In genomic region chr5:170623576-170624181, GRCh38 we compare ENCODE assay signal across 8 cellular contexts.
DNase-seq lines count a peak whose midpoint lies in the region; ATAC-seq and TF ChIP-seq lines count a peak whose summit lies in the region.

No MANE protein-coding gene starts in this region.

- peaks cover 33% of the 10 kb centered on the region for H3K27me3 Mint-ChIP-seq in activated naive CD4-positive, alpha-beta T cell treated with anti-CD3 and anti-CD28 coated beads, Interleukin-2, amount 10 ng/mL, durations not matched to agents 7 days and 5 days
- H3K27me3 Mint-ChIP-seq in type B pancreatic cell = peaks cover 48% of the 10 kb centered on the region

- H3K4me1 Mint-ChIP-seq in activated naive CD4-positive, alpha-beta T cell treated with anti-CD3 and anti-CD28 coated beads, Interleukin-2, amount 10 ng/mL, durations not matched to agents 7 days and 5 days = no peaks in the 10 kb centered on the region
- peaks cover 4% of the 10 kb centered on the region for H3K4me1 Mint-ChIP-seq in type B pancreatic cell (ENCODE audit: unreplicated experiment)

- no peak for TF ChIP-seq POLR2A in body of pancreas (IDR thresholded peaks at IDR 0.05)

- DNase-seq in activated naive CD4-positive, alpha-beta T cell treated with anti-CD3 and anti-CD28 coated beads, Interleukin-2, amount 10 ng/mL, durations not matched to agents 7 days and 5 days = peak; percentile 51
- no peak for DNase-seq in activated naive CD4-positive, alpha-beta T cell treated with Interleukin-2 at 50 U/mL for 16 hours
- DNase-seq in NCI-H345 treated with DMSO at 0.1 percent for 48 hours (lab: John Stamatoyannopoulos, UW; ENCODE audit: unreplicated experiment) (peak; percentile 9), body of pancreas (peak in 3 of 4 donors; percentile 35 to 42 (median 39)), type B pancreatic cell (ENCODE audit: extremely low spot score, unreplicated experiment) (no peak), HCEC 1CT (no peak)

- no peaks in the 10 kb centered on the region for H3K36me3 Mint-ChIP-seq in activated naive CD4-positive, alpha-beta T cell treated with anti-CD3 and anti-CD28 coated beads, Interleukin-2, amount 10 ng/mL, durations not matched to agents 7 days and 5 days
- no peaks in the 10 kb centered on the region for H3K36me3 Mint-ChIP-seq in type B pancreatic cell

- no peak overlapping the region for H3K27ac Mint-ChIP-seq in activated naive CD4-positive, alpha-beta T cell treated with anti-CD3 and anti-CD28 coated beads, Interleukin-2, amount 10 ng/mL, durations not matched to agents 7 days and 5 days
- no peak overlapping the region for H3K27ac Mint-ChIP-seq in type B pancreatic cell

- no peak overlapping the region for H3K4me3 Mint-ChIP-seq in activated naive CD4-positive, alpha-beta T cell treated with anti-CD3 and anti-CD28 coated beads, Interleukin-2, amount 10 ng/mL, durations not matched to agents 7 days and 5 days
- no peak overlapping the region for H3K4me3 Mint-ChIP-seq in type B pancreatic cell

- CTCF ChIA-PET in activated naive CD4-positive, alpha-beta T cell treated with anti-CD3 and anti-CD28 coated beads, Interleukin-2, amount 10 ng/mL, durations not matched to agents 7 days and 5 days (lab: Charles Lee) = interaction anchor here (1.2 to 6.6 kb wide), 6 partner anchors 10 to 188 kb away, joined by 3 to 67 read pairs (median 5); no protein-coding TSS in a partner anchor

- intact Hi-C loops in body of pancreas (cut with DNase I) = no loop called here

- H3K4me1 ChIP-seq in body of pancreas (no peaks in the 10 kb centered on the region), liver (ENCODE audit: control insufficient read depth in 4 of 4, insufficient read depth in 4 of 4, low read length in 3 of 4) (no peaks in the 10 kb centered on the region)

- H3K36me3 ChIP-seq in body of pancreas (replicated peaks in 1 of 2; ENCODE audit: insufficient read depth in 1 of 2, low read depth in 2 of 2) (no peaks in the 10 kb centered on the region), liver (ENCODE audit: control insufficient read depth in 4 of 4, insufficient read depth in 3 of 4, low read depth in 1 of 4, low read length in 3 of 4) (no peaks in the 10 kb centered on the region)

- 44 to 46% methylated on average over 15 to 16 of the region's 16 CpGs for WGBS in body of pancreas, 2 donors
- WGBS in liver = 48% methylated on average over 16 of the region's 16 CpGs

- H3K9me3 Mint-ChIP-seq in activated naive CD4-positive, alpha-beta T cell treated with anti-CD3 and anti-CD28 coated beads, Interleukin-2, amount 10 ng/mL, durations not matched to agents 7 days and 5 days = no peaks in the 10 kb centered on the region
- H3K9me3 Mint-ChIP-seq in type B pancreatic cell = no peaks in the 10 kb centered on the region

- no peak overlapping the region for H3K4me3 ChIP-seq in body of pancreas
- no peak overlapping the region for H3K4me3 ChIP-seq in liver (ENCODE audit: low read depth in 1 of 3, low read length in 3 of 3)

- H3K9me3 ChIP-seq in body of pancreas (no peaks in the 10 kb centered on the region), liver (ENCODE audit: control insufficient read depth in 4 of 4, low read length in 3 of 4) (no peaks in the 10 kb centered on the region)

- H3K9ac ChIP-seq in liver (ENCODE audit: low read depth in 1 of 2, low read length in 2 of 2) = no peak overlapping the region

- ATAC-seq in body of pancreas (no peak), HG03039 (IDR thresholded peaks at IDR 0.05; ENCODE audit: unreplicated experiment) (no peak)

- H3K27ac ChIP-seq in body of pancreas (no peak overlapping the region), liver (ENCODE audit: low read depth in 1 of 2, low read length in 2 of 2) (no peak overlapping the region)

- TF ChIP-seq CTCF in body of pancreas (IDR thresholded peaks at IDR 0.05) (peak in 5 of 7 experiments; percentile 29 to 53 (median 47)), liver (IDR thresholded peaks at IDR 0.05; ENCODE audit: low read depth, low read length, missing input control) (peak; percentile 46), type B pancreatic cell (conservative IDR thresholded peaks at IDR 0.05) (peak; percentile 86)

- H3K27me3 ChIP-seq in body of pancreas = no peaks in the 10 kb centered on the region
- peaks cover 0 to 8% (median 0%) of the 10 kb centered on the region in 4 donors for H3K27me3 ChIP-seq in liver (ENCODE audit: control insufficient read depth in 4 of 4, insufficient read depth in 4 of 4, low read length in 3 of 4)

- TF ChIP-seq RAD21 in liver (IDR thresholded peaks at IDR 0.05) = peak; percentile 64 to 77

TF ChIP-seq in liver, 16 proteins besides CTCF, POLR2A, EP300 and RAD21:
- TF ChIP-seq JUND (IDR thresholded peaks at IDR 0.05) = no peak
- no peak for TF ChIP-seq FOXA1 (IDR thresholded peaks at IDR 0.05)
- no peak for TF ChIP-seq GABPA (IDR thresholded peaks at IDR 0.05 in 1 of 2, conservative IDR thresholded peaks at IDR 0.05 in 1 of 2)
- TF ChIP-seq HNF4A (conservative IDR thresholded peaks at IDR 0.05) = no peak
- TF ChIP-seq YY1 (IDR thresholded peaks at IDR 0.05) = no peak
- no peak for TF ChIP-seq TAF1 (conservative IDR thresholded peaks at IDR 0.05)
- no peak for TF ChIP-seq EGR1 (IDR thresholded peaks at IDR 0.05; ENCODE audit: low read depth in 2 of 2)
- TF ChIP-seq ATF3 (IDR thresholded peaks at IDR 0.05) = no peak
- no peak for TF ChIP-seq SP1 (IDR thresholded peaks at IDR 0.05)
- TF ChIP-seq NR2F2 (IDR thresholded peaks at IDR 0.05) = no peak

Comparison
In these comparisons a context has a peak if more than half of its experiments do, and no peak if none do; other contexts are left out.
1. DNase-seq: peak in activated naive CD4-positive, alpha-beta T cell treated with anti-CD3 and anti-CD28 coated beads, Interleukin-2, amount 10 ng/mL, durations not matched to agents 7 days and 5 days (single experiment), NCI-H345 treated with DMSO at 0.1 percent for 48 hours (single experiment) and body of pancreas (3 of 4); none in activated naive CD4-positive, alpha-beta T cell treated with Interleukin-2 at 50 U/mL for 16 hours (single experiment), type B pancreatic cell (single experiment) and HCEC 1CT (single experiment).
2. Peak in every context shown above with its lines, with median percentiles within 50 percentile points of each other: CTCF ChIP-seq.